ENCODE assay signal across 8 cellular contexts in the genomic region with DNA sequence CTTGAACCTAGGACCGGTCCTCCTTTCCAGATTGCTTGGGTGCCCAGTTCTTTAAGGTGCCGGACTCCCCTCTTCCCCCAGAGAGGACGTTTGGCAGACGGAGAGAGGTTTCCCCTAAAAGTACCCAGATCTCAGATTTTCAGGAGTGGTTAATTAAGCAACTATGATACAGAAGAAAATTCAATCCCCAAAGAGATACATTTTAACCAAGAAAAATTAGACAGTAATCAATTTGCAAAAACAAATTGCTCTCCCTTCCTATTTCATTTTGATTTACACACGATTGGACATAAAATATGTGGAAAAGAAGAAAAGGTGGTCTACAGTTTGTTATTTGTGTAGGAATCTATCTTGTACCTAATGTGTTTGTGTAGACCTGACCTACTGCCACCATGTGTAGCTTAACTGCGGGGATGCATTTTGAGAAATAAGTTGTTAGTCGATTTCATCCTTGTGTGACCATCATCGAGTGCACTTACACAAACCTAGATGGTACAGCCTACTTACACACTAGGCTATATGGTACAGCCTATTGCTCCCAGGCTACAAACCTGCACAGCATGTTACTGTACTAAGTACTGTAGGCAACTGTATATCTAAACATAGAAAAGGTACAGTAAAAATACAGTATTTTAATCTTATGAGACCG. TPM values are rescaled to one million over a fixed set of nuclear protein-coding genes. Genes with fewer than 3 reads are reported as not detected.
DNase-seq lines count a peak whose midpoint lies in the region; ATAC-seq and TF ChIP-seq lines count a peak whose summit lies in the region.

No MANE protein-coding gene starts in this region.

- peak; percentile 54 for DNase-seq in DMS53 (lab: John Stamatoyannopoulos, UW)
- DNase-seq in LNCaP clone FGC (ENCODE audit: low read depth) = no peak
- no peak for DNase-seq in breast epithelium (ENCODE audit: low spot score in 2 of 2)
- DNase-seq in mesothelial cell of epicardium (ENCODE audit: low spot score in 2 of 2, unreplicated experiment in 2 of 2) = no peak
- no peak for DNase-seq in ecto neural progenitor cell (ENCODE audit: low spot score)
- no peak for DNase-seq in islet precursor cell

- ATAC-seq in HG03378 (IDR thresholded peaks at IDR 0.05; ENCODE audit: unreplicated experiment) = no peak
- ATAC-seq in GM21737 (IDR thresholded peaks at IDR 0.05; ENCODE audit: unreplicated experiment) = no peak

- intact Hi-C loops in breast epithelium (cut with DNase I; ENCODE audit: low total_unique reads) = no loop called here

- peak overlapping the region; percentile 95 for H3K4me3 Mint-ChIP-seq in mesothelial cell of epicardium

- H3K27me3 ChIP-seq in breast epithelium = no peaks in the 10 kb centered on the region

- peaks cover 24% of the 10 kb centered on the region for H3K4me1 Mint-ChIP-seq in mesothelial cell of epicardium

- H3K4me3 ChIP-seq in LNCaP clone FGC (ENCODE audit: low read depth, low read length) (peak overlapping the region; percentile 94), breast epithelium (peak overlapping the region; percentile 69 to 85 (median 81))

- peak overlapping the region; percentile 99 for H3K27ac Mint-ChIP-seq in mesothelial cell of epicardium

- H3K27ac ChIP-seq in breast epithelium = peak overlapping the region; percentile 94 to 97

- TF ChIP-seq POLR2A in breast epithelium (IDR thresholded peaks at IDR 0.05) = no peak

- H3K36me3 ChIP-seq in breast epithelium = peaks cover 3% of the 10 kb centered on the region

- no peaks in the 10 kb centered on the region for H3K9me3 ChIP-seq in breast epithelium

- H3K27me3 Mint-ChIP-seq in mesothelial cell of epicardium (ENCODE audit: low read depth) = no peaks in the 10 kb centered on the region

- H3K36me3 Mint-ChIP-seq in mesothelial cell of epicardium = peaks cover 19% of the 10 kb centered on the region

- no peaks in the 10 kb centered on the region for H3K9me3 Mint-ChIP-seq in mesothelial cell of epicardium

- no peaks in the 10 kb centered on the region for H3K4me1 ChIP-seq in breast epithelium

- TF ChIP-seq CTCF in LNCaP clone FGC (IDR thresholded peaks at IDR 0.05; ENCODE audit: control insufficient read depth, extremely low read depth, insufficient read depth) (no peak), breast epithelium (IDR thresholded peaks at IDR 0.05) (no peak), mesothelial cell of epicardium (IDR thresholded peaks at IDR 0.05; ENCODE audit: unreplicated experiment) (no peak)

RNA-seq across cellular contexts. Expression of a gene that starts 0.7 kb away (rescaled TPM):
- total RNA-seq in breast epithelium (10 to 100 TPM in 2 of 3 donors, 1 to 10 TPM in 1; 7.8 to 14.7 (median 12.3) TPM), mesothelial cell of epicardium (38.1 to 43.3 TPM (median 42.5 TPM) in 3 replicates)

RNA-seq across cellular contexts. Expression of a gene that starts 0.8 kb away (rescaled TPM):
- total RNA-seq in breast epithelium = 10 to 100 TPM in 2 of 3 donors, 1 to 10 TPM in 1; 8.8 to 17.0 (median 10.8) TPM
- 22.0 to 25.3 TPM (median 22.7 TPM) in 3 replicates for total RNA-seq in mesothelial cell of epicardium
